ENCODE assay signal across 18 cellular contexts in genomic region chr18:62556397-62556796, GRCh38.
"Had no signal": no experiment of that assay in that cellular context is flagged by ENCODE, and none has a peak within 500 bp of the region (broad histone marks: within the 10 kb centered on the region; RNA-seq: fewer than 3 reads in every experiment).

No MANE protein-coding gene starts in this region.

- H3K4me3 ChIP-seq: breast epithelium, coronary artery, ovary, tibial artery had no signal

- H3K27ac Mint-ChIP-seq: activated B cell treated with CpG ODN at 0.5 μM for 24 hours; activated CD4-positive, alpha-beta memory T cell treated with anti-CD3 and anti-CD28 coated beads, Interleukin-2, amount 10 ng/mL, durations not matched to agents 7 days and 5 days; activated T-helper 2 cell treated with anti-CD3 and anti-CD28 coated beads, Interferon-gamma antibody, Interleukin-2, Interleukin-4, amounts not matched to agents 10 μg/mL and 5 μg/mL and 100 μg/mL, durations not matched to agents 14 hours and 24 hours and 36 hours had no signal

- H3K36me3 ChIP-seq: breast epithelium, ovary had no signal

- DNase-seq: activated B cell treated with CpG ODN at 0.5 μM for 24 hours; activated CD4-positive, alpha-beta memory T cell treated with anti-CD3 and anti-CD28 coated beads, Interleukin-2, amount 10 ng/mL, durations not matched to agents 7 days and 5 days; activated CD4-positive, alpha-beta T cell treated with anti-CD3 and anti-CD28 coated beads for 48 hours; activated naive CD4-positive, alpha-beta T cell treated with Interleukin-2 at 50 U/mL for 16 hours; activated T-cell treated with anti-CD3 and anti-CD28 coated beads, Interleukin-2, amount 50 U/mL, for 1 hour; immature natural killer cell; kidney glomerular epithelial cell; left ventricle myocardium superior; ovary; stimulated activated CD4-positive, alpha-beta T cell treated with anti-CD3 and anti-CD28 coated beads, Interleukin-4, amount 100 ng/mL, for 4 hours; stimulated activated naive CD8-positive, alpha-beta T cell treated with anti-CD3 and anti-CD28 coated beads, Interleukin-15, Interleukin-2, amounts not matched to agents 100 U/mL and 50 U/mL, for 24 hours; substantia nigra; tibial artery had no signal

- H3K4me1 ChIP-seq: breast epithelium, tibial artery had no signal

- H3K4me3 Mint-ChIP-seq: activated B cell treated with CpG ODN at 0.5 μM for 24 hours; activated CD4-positive, alpha-beta memory T cell treated with anti-CD3 and anti-CD28 coated beads, Interleukin-2, amount 10 ng/mL, durations not matched to agents 7 days and 5 days; immature natural killer cell had no signal

- H3K9me3 ChIP-seq: breast epithelium, ovary, tibial artery had no signal

- H3K9me3 Mint-ChIP-seq: activated B cell treated with CpG ODN at 0.5 μM for 24 hours; activated CD4-positive, alpha-beta memory T cell treated with anti-CD3 and anti-CD28 coated beads, Interleukin-2, amount 10 ng/mL, durations not matched to agents 7 days and 5 days; activated T-helper 2 cell treated with anti-CD3 and anti-CD28 coated beads, Interferon-gamma antibody, Interleukin-2, Interleukin-4, amounts not matched to agents 10 μg/mL and 5 μg/mL and 100 μg/mL, durations not matched to agents 14 hours and 24 hours and 36 hours; immature natural killer cell had no signal

- H3K27me3 Mint-ChIP-seq: activated B cell treated with CpG ODN at 0.5 μM for 24 hours; activated CD4-positive, alpha-beta memory T cell treated with anti-CD3 and anti-CD28 coated beads, Interleukin-2, amount 10 ng/mL, durations not matched to agents 7 days and 5 days had no signal

- H3K27me3 ChIP-seq: breast epithelium, ovary, tibial artery had no signal

- ATAC-seq: esophagus mucosa; left ventricle myocardium superior; sciatic nerve; stimulated activated naive CD8-positive, alpha-beta T cell treated with anti-CD3 and anti-CD28 coated beads, Interleukin-15, Interleukin-2, amounts not matched to agents 100 U/mL and 50 U/mL, for 24 hours had no signal

- H3K27ac ChIP-seq: breast epithelium, coronary artery, ovary, tibial artery had no signal
